Comparison of ENCODE assay signal across 1 cellular context in the genomic region with DNA sequence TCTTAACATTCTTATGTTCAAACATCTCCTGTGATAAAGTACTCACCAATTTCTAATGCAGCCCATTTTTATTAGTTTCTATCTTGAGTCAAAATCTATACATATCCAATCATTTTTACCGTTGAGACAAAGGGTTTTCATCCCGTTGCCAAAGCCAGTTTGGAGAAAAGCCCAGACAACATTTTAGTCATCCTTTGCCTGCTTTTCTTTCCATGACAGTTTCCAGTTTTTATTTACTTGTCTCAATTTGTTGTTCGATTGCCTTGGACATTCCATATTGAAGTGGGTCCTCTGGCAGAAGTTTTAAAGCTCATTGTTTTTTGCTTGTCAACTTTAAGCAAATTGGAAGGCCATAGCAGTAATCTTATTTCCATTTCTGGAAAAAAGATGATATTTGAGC.
TF ChIP-seq lines count a peak whose summit lies in the region.

No MANE protein-coding gene starts in this region.

TF ChIP-seq in SK-N-SH, 30 proteins besides CTCF, POLR2A, EP300 and RAD21 (continued from another document):
- TF ChIP-seq CHD2 (IDR thresholded peaks at IDR 0.05; ENCODE audit: low read length, partially characterized antibody) (no peak), RCOR1 (IDR thresholded peaks at IDR 0.05; ENCODE audit: low read length) (no peak), SMC3 (IDR thresholded peaks at IDR 0.05; ENCODE audit: low read depth, low read length) (no peak)
